Comparison of ENCODE assay signal across 1 cellular context in the genomic region with DNA sequence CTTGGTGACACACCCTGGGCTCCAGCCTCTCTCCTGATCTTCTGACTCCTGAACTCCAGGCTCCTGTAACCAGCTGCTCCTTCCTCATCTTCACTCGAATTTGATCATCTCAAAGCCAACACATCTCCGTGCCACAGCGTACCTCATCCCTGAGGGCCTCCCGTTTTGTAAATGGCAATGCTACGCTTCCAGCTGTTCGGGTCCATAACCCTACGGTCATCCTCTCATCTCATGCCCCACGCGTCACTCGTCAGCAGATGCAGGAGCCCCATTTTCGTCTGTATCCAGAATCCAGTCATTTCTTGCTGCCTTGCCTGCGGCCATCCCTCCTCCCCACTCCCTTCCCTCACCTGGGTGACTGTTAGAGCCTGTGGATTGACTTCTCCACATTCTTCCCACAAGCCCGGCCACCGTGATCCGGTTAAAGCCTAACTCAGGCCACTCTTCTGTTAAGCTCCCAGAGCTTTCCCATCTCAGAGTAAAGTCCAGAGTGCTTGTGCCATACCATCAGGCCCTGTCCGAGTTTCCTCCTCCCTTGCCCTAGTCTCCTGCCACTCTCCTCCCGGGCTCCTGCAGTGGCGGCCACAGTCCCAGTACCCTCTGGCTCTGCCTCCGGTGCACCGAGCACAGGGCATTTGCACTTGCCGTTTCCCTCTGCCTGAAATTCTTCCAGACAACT.
A peak's percentile ranks its signal among the peaks of the same experiment; 100 is the strongest.
TF ChIP-seq lines count a peak whose summit lies in the region.

No MANE protein-coding gene starts in this region.

TF ChIP-seq in HepG2, 621 proteins besides CTCF, POLR2A, EP300 and RAD21 (continued from another document and continues in another):
- TF ChIP-seq SALL2 (CRISPR knock-in tag; IDR thresholded peaks at IDR 0.05) (no peak), STAT6 (CRISPR knock-in tag; IDR thresholded peaks at IDR 0.05; ENCODE audit: borderline replicate concordance) (no peak), ZNF432 (CRISPR knock-in tag; IDR thresholded peaks at IDR 0.05; ENCODE audit: borderline replicate concordance) (no peak), STAG1 (CRISPR knock-in tag; IDR thresholded peaks at IDR 0.05) (no peak), PAWR (CRISPR knock-in tag; IDR thresholded peaks at IDR 0.05; ENCODE audit: borderline replicate concordance) (no peak), ZBTB21 (CRISPR knock-in tag; IDR thresholded peaks at IDR 0.05) (no peak), PREB (CRISPR knock-in tag; IDR thresholded peaks at IDR 0.05) (no peak), BATF2 (CRISPR knock-in tag; IDR thresholded peaks at IDR 0.05) (no peak), ATF6 (CRISPR knock-in tag; conservative IDR thresholded peaks at IDR 0.05) (no peak), MAFF (IDR thresholded peaks at IDR 0.05; ENCODE audit: low read depth, low read length) (no peak), ZMAT5 (CRISPR knock-in tag; IDR thresholded peaks at IDR 0.05; ENCODE audit: borderline replicate concordance, low read depth) (no peak), AGO2 (optimal IDR thresholded peaks at IDR 0.05; ENCODE audit: low read depth, low read length) (no peak), MYPOP (CRISPR knock-in tag; IDR thresholded peaks at IDR 0.05) (0 out of 2 replicates have a peak, but pooled peaks have one; percentile 30), RFXANK (CRISPR knock-in tag; IDR thresholded peaks at IDR 0.05) (no peak), KLF13 (CRISPR knock-in tag; IDR thresholded peaks at IDR 0.05) (no peak), KLF6 (CRISPR knock-in tag; IDR thresholded peaks at IDR 0.05) (no peak), HHEX (CRISPR knock-in tag; IDR thresholded peaks at IDR 0.05) (no peak), ZNF878 (CRISPR knock-in tag; IDR thresholded peaks at IDR 0.05) (peak; percentile 29; the same call in 1 of the 2 replicates), ZNF10 (CRISPR knock-in tag; IDR thresholded peaks at IDR 0.05; ENCODE audit: borderline replicate concordance, low read depth) (no peak), ARHGAP35 (CRISPR knock-in tag; IDR thresholded peaks at IDR 0.05; ENCODE audit: borderline replicate concordance) (no peak), HES4 (CRISPR knock-in tag; IDR thresholded peaks at IDR 0.05; ENCODE audit: borderline replicate concordance) (no peak), ZNF556 (CRISPR knock-in tag; IDR thresholded peaks at IDR 0.05; ENCODE audit: borderline replicate concordance) (no peak), SMAD9 (CRISPR knock-in tag; IDR thresholded peaks at IDR 0.05) (no peak), ZSCAN21 (CRISPR knock-in tag; IDR thresholded peaks at IDR 0.05; ENCODE audit: borderline replicate concordance) (0 out of 2 replicates have a peak, but pooled peaks have one; percentile 61), ZGPAT (CRISPR knock-in tag; IDR thresholded peaks at IDR 0.05) (no peak), IRX3 (CRISPR knock-in tag; IDR thresholded peaks at IDR 0.05; ENCODE audit: borderline replicate concordance, low read depth) (no peak), MAX (IDR thresholded peaks at IDR 0.05) (peak; percentile 19; the same call in 1 of the 2 replicates), RARG (CRISPR knock-in tag; IDR thresholded peaks at IDR 0.05; ENCODE audit: low read depth) (no peak), HNRNPH1 (optimal IDR thresholded peaks at IDR 0.05; ENCODE audit: low read depth, low read length) (peak; percentile 54), BHLHE40 (IDR thresholded peaks at IDR 0.05; ENCODE audit: low read length) (no peak), GATAD2A (CRISPR knock-in tag; IDR thresholded peaks at IDR 0.05) (0 out of 2 replicates have a peak, but pooled peaks have one; percentile 18), MTF1 (CRISPR knock-in tag; IDR thresholded peaks at IDR 0.05) (no peak), ZNF792 (CRISPR knock-in tag; IDR thresholded peaks at IDR 0.05) (no peak), SIX4 (CRISPR knock-in tag; IDR thresholded peaks at IDR 0.05) (no peak), SAP130 (CRISPR knock-in tag; IDR thresholded peaks at IDR 0.05; ENCODE audit: low read depth) (0 out of 2 replicates have a peak, but pooled peaks have one; percentile 32), CBFB (CRISPR knock-in tag; IDR thresholded peaks at IDR 0.05) (no peak), ASH2L (IDR thresholded peaks at IDR 0.05; ENCODE audit: insufficient read length, low read depth, low read length) (peak; percentile 19), ZNF292 (CRISPR knock-in tag; IDR thresholded peaks at IDR 0.05; ENCODE audit: borderline replicate concordance, low read depth) (peak; percentile 53; the same call in 1 of the 2 replicates), ELF3 (CRISPR knock-in tag; IDR thresholded peaks at IDR 0.05) (no peak), ESRRA (CRISPR knock-in tag; IDR thresholded peaks at IDR 0.05; ENCODE audit: low read depth) (no peak), ATF3 (CRISPR knock-in tag; IDR thresholded peaks at IDR 0.05) (no peak), ZNF431 (CRISPR knock-in tag; IDR thresholded peaks at IDR 0.05; ENCODE audit: borderline replicate concordance, low read depth) (no peak), ZNF530 (CRISPR knock-in tag; IDR thresholded peaks at IDR 0.05; ENCODE audit: low read depth) (no peak), NFYC (CRISPR knock-in tag; IDR thresholded peaks at IDR 0.05) (no peak), ZBTB3 (CRISPR knock-in tag; IDR thresholded peaks at IDR 0.05; ENCODE audit: borderline replicate concordance, low read depth) (no peak), ZNF660 (CRISPR knock-in tag; IDR thresholded peaks at IDR 0.05; ENCODE audit: borderline replicate concordance, low read depth) (no peak)
- TF ChIP-seq, protein P1, sequence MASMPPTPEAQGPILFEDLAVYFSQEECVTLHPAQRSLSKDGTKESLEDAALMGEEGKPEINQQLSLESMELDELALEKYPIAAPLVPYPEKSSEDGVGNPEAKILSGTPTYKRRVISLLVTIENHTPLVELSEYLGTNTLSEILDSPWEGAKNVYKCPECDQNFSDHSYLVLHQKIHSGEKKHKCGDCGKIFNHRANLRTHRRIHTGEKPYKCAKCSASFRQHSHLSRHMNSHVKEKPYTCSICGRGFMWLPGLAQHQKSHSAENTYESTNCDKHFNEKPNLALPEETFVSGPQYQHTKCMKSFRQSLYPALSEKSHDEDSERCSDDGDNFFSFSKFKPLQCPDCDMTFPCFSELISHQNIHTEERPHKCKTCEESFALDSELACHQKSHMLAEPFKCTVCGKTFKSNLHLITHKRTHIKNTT (CRISPR knock-in tag; IDR thresholded peaks at IDR 0.05) = no peak
- TF ChIP-seq, protein P2, sequence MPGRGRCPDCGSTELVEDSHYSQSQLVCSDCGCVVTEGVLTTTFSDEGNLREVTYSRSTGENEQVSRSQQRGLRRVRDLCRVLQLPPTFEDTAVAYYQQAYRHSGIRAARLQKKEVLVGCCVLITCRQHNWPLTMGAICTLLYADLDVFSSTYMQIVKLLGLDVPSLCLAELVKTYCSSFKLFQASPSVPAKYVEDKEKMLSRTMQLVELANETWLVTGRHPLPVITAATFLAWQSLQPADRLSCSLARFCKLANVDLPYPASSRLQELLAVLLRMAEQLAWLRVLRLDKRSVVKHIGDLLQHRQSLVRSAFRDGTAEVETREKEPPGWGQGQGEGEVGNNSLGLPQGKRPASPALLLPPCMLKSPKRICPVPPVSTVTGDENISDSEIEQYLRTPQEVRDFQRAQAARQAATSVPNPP (CRISPR knock-in tag; IDR thresholded peaks at IDR 0.05) = no peak
- TF ChIP-seq, protein P3, sequence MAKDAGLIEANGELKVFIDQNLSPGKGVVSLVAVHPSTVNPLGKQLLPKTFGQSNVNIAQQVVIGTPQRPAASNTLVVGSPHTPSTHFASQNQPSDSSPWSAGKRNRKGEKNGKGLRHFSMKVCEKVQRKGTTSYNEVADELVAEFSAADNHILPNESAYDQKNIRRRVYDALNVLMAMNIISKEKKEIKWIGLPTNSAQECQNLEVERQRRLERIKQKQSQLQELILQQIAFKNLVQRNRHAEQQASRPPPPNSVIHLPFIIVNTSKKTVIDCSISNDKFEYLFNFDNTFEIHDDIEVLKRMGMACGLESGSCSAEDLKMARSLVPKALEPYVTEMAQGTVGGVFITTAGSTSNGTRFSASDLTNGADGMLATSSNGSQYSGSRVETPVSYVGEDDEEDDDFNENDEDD (CRISPR knock-in tag; IDR thresholded peaks at IDR 0.05; ENCODE audit: borderline replicate concordance) = no peak
- TF ChIP-seq, protein P4, sequence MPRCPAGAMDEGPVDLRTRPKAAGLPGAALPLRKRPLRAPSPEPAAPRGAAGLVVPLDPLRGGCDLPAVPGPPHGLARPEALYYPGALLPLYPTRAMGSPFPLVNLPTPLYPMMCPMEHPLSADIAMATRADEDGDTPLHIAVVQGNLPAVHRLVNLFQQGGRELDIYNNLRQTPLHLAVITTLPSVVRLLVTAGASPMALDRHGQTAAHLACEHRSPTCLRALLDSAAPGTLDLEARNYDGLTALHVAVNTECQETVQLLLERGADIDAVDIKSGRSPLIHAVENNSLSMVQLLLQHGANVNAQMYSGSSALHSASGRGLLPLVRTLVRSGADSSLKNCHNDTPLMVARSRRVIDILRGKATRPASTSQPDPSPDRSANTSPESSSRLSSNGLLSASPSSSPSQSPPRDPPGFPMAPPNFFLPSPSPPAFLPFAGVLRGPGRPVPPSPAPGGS (CRISPR knock-in tag; IDR thresholded peaks at IDR 0.05) = 0 out of 2 replicates have a peak, but pooled peaks have one; percentile 35
